Comparison of ENCODE assay signal across 18 cellular contexts in genomic region chr1:94357661-94358060, GRCh38.
DNase-seq lines count a peak whose midpoint lies in the region; ATAC-seq, FAIRE-seq and TF ChIP-seq lines count a peak whose summit lies in the region.
"Had no signal": no experiment of that assay in that cellular context is flagged by ENCODE, and none has a peak within 500 bp of the region (broad histone marks: within the 10 kb centered on the region; RNA-seq: fewer than 3 reads in every experiment).

No MANE protein-coding gene starts in this region.

- no peak overlapping the region for H3K27ac Mint-ChIP-seq in stimulated activated naive B cell treated with anti-CD40 and anti-IgM and Interleukin-4, amounts not matched to agents 10 μg/mL and 1 μg/mL and 100 μg/mL, for 72 hours
- H3K27ac Mint-ChIP-seq: CD4-positive, alpha-beta memory T cell; GM23338; HFFc6 had no signal

- POLR2A ChIA-PET in H1 (lab: Charles Lee; ENCODE audit: partially characterized antibody): no interaction called here
- POLR2A ChIA-PET in HepG2 (lab: Yijun Ruan, JAX): no interaction called here

- peaks cover 7 to 9% of the 10 kb centered on the region in 2 donors for H3K27me3 Mint-ChIP-seq in stimulated activated naive B cell treated with anti-CD40 and anti-IgM and Interleukin-4, amounts not matched to agents 10 μg/mL and 1 μg/mL and 100 μg/mL, for 72 hours

- no peak overlapping the region for H3K4me2 ChIP-seq in H1 (ENCODE audit: insufficient read depth in 1 of 2, low read depth in 2 of 2, low read length in 2 of 2)
- H3K4me2 ChIP-seq in HepG2 (ENCODE audit: low read depth, low read length): peak overlapping the region; percentile 15; the same call in 1 of the 2 replicates
- H3K4me2 ChIP-seq in mesendoderm (ENCODE audit: low read length): no peak overlapping the region
- H3K4me2 ChIP-seq: GM23338 had no signal

- H3K18ac ChIP-seq in H1 (ENCODE audit: extremely low read depth, low read length): no peak overlapping the region
- no peak overlapping the region for H3K18ac ChIP-seq in mesendoderm (ENCODE audit: low read length)

- H4K5ac ChIP-seq in H1 (ENCODE audit: insufficient read length, low read depth, low read length) (no peak overlapping the region), mesendoderm (ENCODE audit: low read length) (no peak overlapping the region)

- no peak for TF ChIP-seq POLR2A in H1 (IDR thresholded peaks at IDR 0.05; ENCODE audit: control extremely low read depth in 1 of 2, low read depth in 2 of 2, low read length in 2 of 2)
- TF ChIP-seq POLR2A in HepG2 (IDR thresholded peaks at IDR 0.05; ENCODE audit: insufficient read depth in 1 of 2, low read depth in 2 of 2, low read length in 2 of 2): no peak

- H3K23me2 ChIP-seq in H1 (ENCODE audit: low read depth, low read length): no peaks in the 10 kb centered on the region

- 89% methylated on average over 5 of the region's 5 CpGs; no CpG with 5 or more reads in 1 of the 2 experiments for WGBS in H1 (ENCODE audit: extremely low coverage in 1 of 2, insufficient coverage in 1 of 2, insufficient read length in 1 of 2, insufficient replicate concordance in 2 of 2, low coverage in 1 of 2, low lambda C conversion rate in 2 of 2, missing lambda C conversion rate in 1 of 2), 2 experiments
- 35% methylated on average over 3 of the region's 5 CpGs for WGBS in HepG2 (ENCODE audit: low lambda C conversion rate)
- WGBS in mesendoderm (ENCODE audit: extremely low coverage, insufficient coverage, low lambda C conversion rate): no CpG with 5 or more reads among the region's 5 CpGs

- TF ChIP-seq EP300 in H1 (IDR thresholded peaks at IDR 0.05; ENCODE audit: borderline replicate concordance in 1 of 2, low read depth in 2 of 2, low read length in 2 of 2): no peak
- TF ChIP-seq EP300 in HepG2 (IDR thresholded peaks at IDR 0.05; ENCODE audit: low read depth in 2 of 2, low read length in 2 of 2): no peak
- TF ChIP-seq EP300 in HepG2 (CRISPR knock-in tag; IDR thresholded peaks at IDR 0.05; ENCODE audit: borderline replicate concordance): no peak

- peaks cover 0 to 6% of the 10 kb centered on the region in 2 donors for H3K9me3 Mint-ChIP-seq in stimulated activated naive B cell treated with anti-CD40 and anti-IgM and Interleukin-4, amounts not matched to agents 10 μg/mL and 1 μg/mL and 100 μg/mL, for 72 hours

- no peak overlapping the region for H3K4me3 Mint-ChIP-seq in stimulated activated naive B cell treated with anti-CD40 and anti-IgM and Interleukin-4, amounts not matched to agents 10 μg/mL and 1 μg/mL and 100 μg/mL, for 72 hours
- H3K4me3 Mint-ChIP-seq: CD4-positive, alpha-beta memory T cell; GM23338; HFFc6 had no signal

- H3K4me3 ChIP-seq in H1 (ENCODE audit: extremely low read depth in 1 of 4, insufficient read depth in 2 of 4, low read depth in 3 of 4, low read length in 4 of 4) (no peak overlapping the region), HepG2 (replicated peaks in 1 of 3; ENCODE audit: insufficient read depth in 1 of 3, low read depth in 2 of 3, low read length in 3 of 3) (no peak overlapping the region), mesendoderm (ENCODE audit: low read length) (no peak overlapping the region), kidney (ENCODE audit: low read length in 2 of 2) (no peak overlapping the region)
- H3K4me3 ChIP-seq: GM23338, HAP-1 had no signal

- H2AFZ ChIP-seq in H1 (ENCODE audit: low read length): no peak overlapping the region
- peak overlapping the region; percentile 46 for H2AFZ ChIP-seq in HepG2 (ENCODE audit: low read length)

- intact Hi-C loops in HepG2 (cut with micrococcal nuclease; ENCODE audit: unreplicated experiment): no loop called here
- intact Hi-C loops in kidney (cut with DNase I): no loop called here

- no peak overlapping the region for H2BK12ac ChIP-seq in H1 (ENCODE audit: low read depth, low read length)

- H3K4me1 ChIP-seq in H1 (replicated peaks in 1 of 4; ENCODE audit: control insufficient read depth in 3 of 4, insufficient read depth in 4 of 4, low read length in 3 of 4) (no peaks in the 10 kb centered on the region), HepG2 (ENCODE audit: insufficient read depth, low read length) (peaks cover 43% of the 10 kb centered on the region), mesendoderm (ENCODE audit: control insufficient read depth, low read depth, low read length) (no peaks in the 10 kb centered on the region), kidney (ENCODE audit: control insufficient read depth in 1 of 2, insufficient read depth in 1 of 2, low read depth in 1 of 2, low read length in 2 of 2) (no peaks in the 10 kb centered on the region)
- H3K4me1 ChIP-seq: HAP-1 had no signal

- H3K36me3 ChIP-seq in H1 (ENCODE audit: control insufficient read depth in 2 of 4, insufficient read depth in 4 of 4, low read length in 3 of 4) (no peaks in the 10 kb centered on the region), HepG2 (replicated peaks in 1 of 2; ENCODE audit: control insufficient read depth in 1 of 2, insufficient read depth in 2 of 2, low read length in 2 of 2) (no peaks in the 10 kb centered on the region), mesendoderm (ENCODE audit: control insufficient read depth, insufficient read depth, low read length) (no peaks in the 10 kb centered on the region), kidney (ENCODE audit: control insufficient read depth in 1 of 2, insufficient read depth in 2 of 2, low read length in 2 of 2) (no peaks in the 10 kb centered on the region)
- H3K36me3 ChIP-seq: HAP-1 had no signal

- H4K8ac ChIP-seq in H1 (ENCODE audit: extremely low read depth, insufficient read depth, low read length): peak overlapping the region; percentile 60; the same call in 1 of the 2 replicates
- peak overlapping the region; percentile 56 for H4K8ac ChIP-seq in mesendoderm (ENCODE audit: low read depth, low read length)

- H2AK5ac ChIP-seq in H1 (ENCODE audit: low read depth, low read length): no peak overlapping the region
- H2AK5ac ChIP-seq in mesendoderm (ENCODE audit: low read length): no peak overlapping the region

- TF ChIP-seq RAD21 in H1 (IDR thresholded peaks at IDR 0.05 in 1 of 2, conservative IDR thresholded peaks at IDR 0.05 in 1 of 2; ENCODE audit: low read depth in 2 of 2, low read length in 2 of 2): no peak
- TF ChIP-seq RAD21 in HepG2 (CRISPR knock-in tag; IDR thresholded peaks at IDR 0.05): no peak

- H3K79me1 ChIP-seq in H1 (ENCODE audit: low read depth, low read length) (no peaks in the 10 kb centered on the region), mesendoderm (ENCODE audit: low read length) (no peaks in the 10 kb centered on the region)

- H4K91ac ChIP-seq in H1 (replicated peaks; ENCODE audit: insufficient read length, low read length): no peak overlapping the region

- H3K27me3 ChIP-seq in H1 (replicated peaks in 1 of 4; ENCODE audit: control insufficient read depth in 3 of 4, extremely low read depth in 1 of 4, insufficient read depth in 3 of 4, low read length in 3 of 4) (no peaks in the 10 kb centered on the region), HepG2 (ENCODE audit: control insufficient read depth in 1 of 2, insufficient read depth in 2 of 2, low read length in 2 of 2) (no peaks in the 10 kb centered on the region), mesendoderm (ENCODE audit: insufficient read depth, low read length, poor library complexity) (no peaks in the 10 kb centered on the region)

- H2BK15ac ChIP-seq in H1 (ENCODE audit: low read length) (no peak overlapping the region), mesendoderm (replicated peaks; ENCODE audit: low read depth) (no peak overlapping the region)

- FAIRE-seq in H1 (lab: Jason Lieb, UNC) (no peak), HepG2 (lab: Jason Lieb, UNC) (peak; percentile 8), kidney (lab: Jason Lieb, UNC) (no peak)
- FAIRE-seq: G401.6, GM12892, GM19239, H54 had no signal

- no peak overlapping the region for H3K4ac ChIP-seq in H1 (replicated peaks; ENCODE audit: insufficient read length, low read depth, low read length)
- H3K4ac ChIP-seq in mesendoderm (ENCODE audit: low read depth, low read length): no peak overlapping the region

- BruUV-seq in HepG2 (replicated peaks; lab: Mats Ljungman, UMichigan): no TSS peak

- TF ChIP-seq CTCF in H1 (IDR thresholded peaks at IDR 0.05; ENCODE audit: control extremely low read depth in 1 of 3, insufficient read depth in 1 of 3, low read depth in 1 of 3, low read length in 3 of 3): no peak
- TF ChIP-seq CTCF in HepG2 (CRISPR knock-in tag; IDR thresholded peaks at IDR 0.05): no peak
- no peak for TF ChIP-seq CTCF in kidney (IDR thresholded peaks at IDR 0.05; ENCODE audit: borderline replicate concordance, extremely low read depth, insufficient read depth)

- H3K27ac ChIP-seq in H1 (ENCODE audit: low read depth, low read length): no peak overlapping the region
- H3K27ac ChIP-seq in HepG2 (ENCODE audit: extremely low read length, insufficient read depth, low read length): no peak overlapping the region
- no peak overlapping the region for H3K27ac ChIP-seq in mesendoderm (ENCODE audit: low read depth, low read length)
- H3K27ac ChIP-seq in kidney (ENCODE audit: low read depth in 2 of 2, low read length in 2 of 2): no peak overlapping the region

- H3K56ac ChIP-seq in H1 (replicated peaks; ENCODE audit: insufficient read length, low read depth, low read length) (no peak overlapping the region), mesendoderm (ENCODE audit: low read length) (no peak overlapping the region)

- H2BK120ac ChIP-seq in H1 (replicated peaks; ENCODE audit: low read depth, low read length): no peak overlapping the region
- no peak overlapping the region for H2BK120ac ChIP-seq in mesendoderm (ENCODE audit: low read depth, low read length)

- no peaks in the 10 kb centered on the region for H3K36me3 Mint-ChIP-seq in stimulated activated naive B cell treated with anti-CD40 and anti-IgM and Interleukin-4, amounts not matched to agents 10 μg/mL and 1 μg/mL and 100 μg/mL, for 72 hours
- H3K36me3 Mint-ChIP-seq: CD4-positive, alpha-beta memory T cell had no signal

- peak; percentile 65 for ATAC-seq in HepG2
- no peak for ATAC-seq in stimulated activated naive B cell treated with anti-CD40 and anti-IgM and Interleukin-4, amounts not matched to agents 10 μg/mL and 1 μg/mL and 100 μg/mL, for 72 hours (replicated peaks)
- ATAC-seq: GM23338 had no signal

- in situ Hi-C loops in HepG2 (cut with HindIII; ENCODE audit: extremely low pct_ligation_motif_present, low pct_unique_long_range_greater_than_20kb): no loop called here

- H3K9me3 ChIP-seq in H1 (ENCODE audit: insufficient read depth in 2 of 2, low read depth in 1 of 2, low read length in 1 of 2) (peaks cover 0 to 7% of the 10 kb centered on the region in 2 experiments; a peak in 2 of 4 replicates), HepG2 (ENCODE audit: low read length) (no peaks in the 10 kb centered on the region), kidney (ENCODE audit: control insufficient read depth in 1 of 2, low read length in 2 of 2) (no peaks in the 10 kb centered on the region)
- H3K9me3 ChIP-seq: HAP-1 had no signal

- DNase-seq in H1 (ENCODE audit: low read depth in 1 of 2, low spot score in 2 of 2): no peak
- no peak for DNase-seq in HepG2 (ENCODE audit: low spot score)
- DNase-seq in mesendoderm: no peak
- no peak for DNase-seq in kidney
- no peak for DNase-seq in stimulated activated CD4-positive, alpha-beta T cell treated with anti-CD3 and anti-CD28 coated beads, Interleukin-4, amount 100 ng/mL, for 1 hour
- no peak for DNase-seq in stimulated activated naive B cell treated with anti-CD40 and anti-IgM and Interleukin-4, amounts not matched to agents 10 μg/mL and 1 μg/mL and 100 μg/mL, for 72 hours
- DNase-seq: C1 segment of cervical spinal cord; CD4-positive, alpha-beta memory T cell; COR-L47; DMS153; DND-41; HFFc6 had no signal

- H4K20me1 ChIP-seq in H1 (replicated peaks in 1 of 2; ENCODE audit: control insufficient read depth in 1 of 2, insufficient read depth in 2 of 2, low read length in 2 of 2): no peaks in the 10 kb centered on the region
- no peaks in the 10 kb centered on the region for H4K20me1 ChIP-seq in HepG2 (ENCODE audit: insufficient read depth, low read length)

- H3K23ac ChIP-seq in H1 (ENCODE audit: insufficient read length) (peak overlapping the region; percentile 9), mesendoderm (ENCODE audit: low read length) (no peak overlapping the region)

- no peak overlapping the region for H3K9ac ChIP-seq in H1 (replicated peaks in 1 of 4; ENCODE audit: extremely low read depth in 1 of 4, low read depth in 3 of 4, low read length in 3 of 4)
- H3K9ac ChIP-seq in HepG2 (ENCODE audit: insufficient read depth, low read depth, low read length): no peak overlapping the region
- no peak overlapping the region for H3K9ac ChIP-seq in mesendoderm (ENCODE audit: low read length)
- no peak overlapping the region for H3K9ac ChIP-seq in kidney (ENCODE audit: low read length in 2 of 2)

- no peaks in the 10 kb centered on the region for H3K79me2 ChIP-seq in H1 (ENCODE audit: control insufficient read depth in 1 of 2, insufficient read depth in 2 of 2, low read length in 2 of 2)
- H3K79me2 ChIP-seq in HepG2 (ENCODE audit: insufficient read depth, low read length): no peaks in the 10 kb centered on the region
- no peaks in the 10 kb centered on the region for H3K79me2 ChIP-seq in mesendoderm (ENCODE audit: control insufficient read depth, insufficient read depth, low read length)

- CTCF ChIA-PET in H1 (lab: Charles Lee; ENCODE audit: partially characterized antibody) (interaction anchor here (0.6 to 1.0 kb wide), 2 partner anchors 18 to 332 kb away, joined by 3 read pairs; no protein-coding TSS in a partner anchor), HepG2 (lab: Yijun Ruan, JAX; ENCODE audit: low intra/inter-chr PET ratio, low total read pairs) (no interaction called here)

- no peak overlapping the region for H2BK5ac ChIP-seq in H1 (ENCODE audit: low read depth, low read length)
- H2BK5ac ChIP-seq in mesendoderm (ENCODE audit: low read length): no peak overlapping the region

- H3K14ac ChIP-seq in H1 (ENCODE audit: insufficient read length): no peak overlapping the region

- no peak overlapping the region for H2BK20ac ChIP-seq in H1 (ENCODE audit: low read length)

- no peaks in the 10 kb centered on the region for H3K4me1 Mint-ChIP-seq in stimulated activated naive B cell treated with anti-CD40 and anti-IgM and Interleukin-4, amounts not matched to agents 10 μg/mL and 1 μg/mL and 100 μg/mL, for 72 hours
- H3K4me1 Mint-ChIP-seq: CD4-positive, alpha-beta memory T cell; GM23338 had no signal
